ENCODE assay signal across 5 cellular contexts in genomic region chr12:11539156-11539555, GRCh38.
"Had no signal": no experiment of that assay in that cellular context is flagged by ENCODE, and none has a peak within 500 bp of the region (broad histone marks: within the 10 kb centered on the region; RNA-seq: fewer than 3 reads in every experiment).

No MANE protein-coding gene starts in this region.

- ATAC-seq: HepG2 had no signal

- DNase-seq: IMR-90, KBM-7, KG1 had no signal

- H3K27ac ChIP-seq: HL-60 had no signal

- FAIRE-seq: HepG2 had no signal
